Comparison of ENCODE assay signal across 1 cellular context in the genomic region with DNA sequence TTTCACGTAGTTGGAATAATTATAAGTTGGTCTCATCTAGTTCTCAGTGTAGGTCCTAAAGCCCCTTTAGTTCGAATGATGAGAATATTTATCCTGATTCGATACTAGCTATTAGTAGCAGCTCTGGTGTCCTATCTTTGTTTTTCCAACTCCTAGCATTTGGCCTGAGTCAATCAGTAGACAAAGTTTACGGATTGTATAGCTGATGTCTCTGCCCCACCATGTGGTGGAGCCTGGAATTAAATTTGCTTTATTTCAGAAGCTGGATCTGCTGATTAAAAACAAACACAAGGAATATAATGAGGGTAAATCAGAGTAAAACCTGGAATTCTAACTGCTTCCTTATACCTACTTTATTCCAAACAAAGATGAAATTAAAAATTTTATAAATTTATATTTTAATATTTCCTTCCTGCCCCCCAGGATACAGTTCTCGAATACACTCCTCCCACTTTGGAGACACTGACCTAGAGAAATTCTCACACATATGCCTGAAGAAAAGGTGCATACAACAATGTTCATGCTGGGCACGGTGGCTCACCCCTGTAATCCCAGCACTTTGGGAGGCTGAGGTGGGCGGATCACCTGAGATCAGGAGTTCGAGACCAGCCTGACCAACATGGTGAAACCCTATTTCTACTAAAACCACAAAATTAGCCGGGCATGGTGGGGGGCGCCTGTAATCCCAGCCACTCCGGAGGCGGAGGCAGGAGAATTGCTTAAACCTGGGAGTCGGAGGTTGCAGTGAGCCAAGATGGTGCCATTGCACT.
TF ChIP-seq lines count a peak whose summit lies in the region.

No MANE protein-coding gene starts in this region.

TF ChIP-seq in HepG2, 621 proteins besides CTCF, POLR2A, EP300 and RAD21 (continued from another document and continues in another):
- TF ChIP-seq ZBED4 (CRISPR knock-in tag; IDR thresholded peaks at IDR 0.05; ENCODE audit: borderline replicate concordance), result no peak
- no peak for TF ChIP-seq KLF15 (CRISPR knock-in tag; IDR thresholded peaks at IDR 0.05; ENCODE audit: borderline replicate concordance)
- no peak for TF ChIP-seq SCMH1 (CRISPR knock-in tag; IDR thresholded peaks at IDR 0.05; ENCODE audit: borderline replicate concordance)
- TF ChIP-seq MTA1 (CRISPR knock-in tag; IDR thresholded peaks at IDR 0.05; ENCODE audit: borderline replicate concordance), result no peak
- TF ChIP-seq PHF8 (CRISPR knock-in tag; IDR thresholded peaks at IDR 0.05), result no peak
- TF ChIP-seq PITX1 (CRISPR knock-in tag; IDR thresholded peaks at IDR 0.05), result no peak
- TF ChIP-seq, protein P1, sequence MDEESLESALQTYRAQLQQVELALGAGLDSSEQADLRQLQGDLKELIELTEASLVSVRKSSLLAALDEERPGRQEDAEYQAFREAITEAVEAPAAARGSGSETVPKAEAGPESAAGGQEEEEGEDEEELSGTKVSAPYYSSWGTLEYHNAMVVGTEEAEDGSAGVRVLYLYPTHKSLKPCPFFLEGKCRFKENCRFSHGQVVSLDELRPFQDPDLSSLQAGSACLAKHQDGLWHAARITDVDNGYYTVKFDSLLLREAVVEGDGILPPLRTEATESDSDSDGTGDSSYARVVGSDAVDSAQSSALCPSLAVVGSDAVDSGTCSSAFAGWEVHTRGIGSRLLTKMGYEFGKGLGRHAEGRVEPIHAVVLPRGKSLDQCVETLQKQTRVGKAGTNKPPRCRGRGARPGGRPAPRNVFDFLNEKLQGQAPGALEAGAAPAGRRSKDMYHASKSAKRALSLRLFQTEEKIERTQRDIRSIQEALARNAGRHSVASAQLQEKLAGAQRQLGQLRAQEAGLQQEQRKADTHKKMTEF (CRISPR knock-in tag; IDR thresholded peaks at IDR 0.05), result peak; percentile 54; the same call in 1 of the 2 replicates
- TF ChIP-seq ZSCAN25 (CRISPR knock-in tag; IDR thresholded peaks at IDR 0.05), result no peak
- TF ChIP-seq ZNF577 (CRISPR knock-in tag; IDR thresholded peaks at IDR 0.05; ENCODE audit: borderline replicate concordance, low read depth), result no peak
- no peak for TF ChIP-seq ZFP62 (CRISPR knock-in tag; IDR thresholded peaks at IDR 0.05)
- no peak for TF ChIP-seq ZNF501 (CRISPR knock-in tag; IDR thresholded peaks at IDR 0.05)
- TF ChIP-seq SKI (IDR thresholded peaks at IDR 0.05; ENCODE audit: partially characterized antibody), result no peak
- no peak for TF ChIP-seq CSRNP1 (CRISPR knock-in tag; IDR thresholded peaks at IDR 0.05)
- TF ChIP-seq THYN1 (CRISPR knock-in tag; IDR thresholded peaks at IDR 0.05; ENCODE audit: borderline replicate concordance, low read depth), result no peak
- TF ChIP-seq HOXA3 (CRISPR knock-in tag; IDR thresholded peaks at IDR 0.05), result no peak
- TF ChIP-seq, protein P2, sequence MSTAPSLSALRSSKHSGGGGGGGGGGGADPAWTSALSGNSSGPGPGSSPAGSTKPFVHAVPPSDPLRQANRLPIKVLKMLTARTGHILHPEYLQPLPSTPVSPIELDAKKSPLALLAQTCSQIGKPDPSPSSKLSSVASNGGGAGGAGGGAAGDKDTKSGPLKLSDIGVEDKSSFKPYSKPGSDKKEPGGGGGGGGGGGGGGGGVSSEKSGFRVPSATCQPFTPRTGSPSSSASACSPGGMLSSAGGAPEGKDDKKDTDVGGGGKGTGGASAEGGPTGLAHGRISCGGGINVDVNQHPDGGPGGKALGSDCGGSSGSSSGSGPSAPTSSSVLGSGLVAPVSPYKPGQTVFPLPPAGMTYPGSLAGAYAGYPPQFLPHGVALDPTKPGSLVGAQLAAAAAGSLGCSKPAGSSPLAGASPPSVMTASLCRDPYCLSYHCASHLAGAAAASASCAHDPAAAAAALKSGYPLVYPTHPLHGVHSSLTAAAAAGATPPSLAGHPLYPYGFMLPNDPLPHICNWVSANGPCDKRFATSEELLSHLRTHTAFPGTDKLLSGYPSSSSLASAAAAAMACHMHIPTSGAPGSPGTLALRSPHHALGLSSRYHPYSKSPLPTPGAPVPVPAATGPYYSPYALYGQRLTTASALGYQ (CRISPR knock-in tag; IDR thresholded peaks at IDR 0.05), result no peak
- no peak for TF ChIP-seq GMEB1 (CRISPR knock-in tag; IDR thresholded peaks at IDR 0.05; ENCODE audit: borderline replicate concordance)
- TF ChIP-seq, protein P3, sequence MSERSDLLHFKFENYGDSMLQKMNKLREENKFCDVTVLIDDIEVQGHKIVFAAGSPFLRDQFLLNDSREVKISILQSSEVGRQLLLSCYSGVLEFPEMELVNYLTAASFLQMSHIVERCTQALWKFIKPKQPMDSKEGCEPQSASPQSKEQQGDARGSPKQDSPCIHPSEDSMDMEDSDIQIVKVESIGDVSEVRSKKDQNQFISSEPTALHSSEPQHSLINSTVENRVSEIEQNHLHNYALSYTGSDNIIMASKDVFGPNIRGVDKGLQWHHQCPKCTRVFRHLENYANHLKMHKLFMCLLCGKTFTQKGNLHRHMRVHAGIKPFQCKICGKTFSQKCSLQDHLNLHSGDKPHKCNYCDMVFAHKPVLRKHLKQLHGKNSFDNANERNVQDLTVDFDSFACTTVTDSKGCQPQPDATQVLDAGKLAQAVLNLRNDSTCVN (CRISPR knock-in tag; IDR thresholded peaks at IDR 0.05; ENCODE audit: borderline replicate concordance), result no peak
- no peak for TF ChIP-seq ZNF558 (CRISPR knock-in tag; IDR thresholded peaks at IDR 0.05; ENCODE audit: borderline replicate concordance)
- TF ChIP-seq PLRG1 (conservative IDR thresholded peaks at IDR 0.05), result no peak
- 0 out of 2 replicates have a peak, but pooled peaks have one; percentile 61 for TF ChIP-seq RFXANK (CRISPR knock-in tag; IDR thresholded peaks at IDR 0.05)
- TF ChIP-seq, protein P4, sequence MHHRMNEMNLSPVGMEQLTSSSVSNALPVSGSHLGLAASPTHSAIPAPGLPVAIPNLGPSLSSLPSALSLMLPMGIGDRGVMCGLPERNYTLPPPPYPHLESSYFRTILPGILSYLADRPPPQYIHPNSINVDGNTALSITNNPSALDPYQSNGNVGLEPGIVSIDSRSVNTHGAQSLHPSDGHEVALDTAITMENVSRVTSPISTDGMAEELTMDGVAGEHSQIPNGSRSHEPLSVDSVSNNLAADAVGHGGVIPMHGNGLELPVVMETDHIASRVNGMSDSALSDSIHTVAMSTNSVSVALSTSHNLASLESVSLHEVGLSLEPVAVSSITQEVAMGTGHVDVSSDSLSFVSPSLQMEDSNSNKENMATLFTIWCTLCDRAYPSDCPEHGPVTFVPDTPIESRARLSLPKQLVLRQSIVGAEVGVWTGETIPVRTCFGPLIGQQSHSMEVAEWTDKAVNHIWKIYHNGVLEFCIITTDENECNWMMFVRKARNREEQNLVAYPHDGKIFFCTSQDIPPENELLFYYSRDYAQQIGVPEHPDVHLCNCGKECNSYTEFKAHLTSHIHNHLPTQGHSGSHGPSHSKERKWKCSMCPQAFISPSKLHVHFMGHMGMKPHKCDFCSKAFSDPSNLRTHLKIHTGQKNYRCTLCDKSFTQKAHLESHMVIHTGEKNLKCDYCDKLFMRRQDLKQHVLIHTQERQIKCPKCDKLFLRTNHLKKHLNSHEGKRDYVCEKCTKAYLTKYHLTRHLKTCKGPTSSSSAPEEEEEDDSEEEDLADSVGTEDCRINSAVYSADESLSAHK (CRISPR knock-in tag; IDR thresholded peaks at IDR 0.05; ENCODE audit: borderline replicate concordance), result no peak
- no peak for TF ChIP-seq NKX3-1 (CRISPR knock-in tag; IDR thresholded peaks at IDR 0.05)
- no peak for TF ChIP-seq SNAPC4 (CRISPR knock-in tag; IDR thresholded peaks at IDR 0.05)
- no peak for TF ChIP-seq CBX1 (IDR thresholded peaks at IDR 0.05; ENCODE audit: low read depth)
- no peak for TF ChIP-seq KDM4B (CRISPR knock-in tag; IDR thresholded peaks at IDR 0.05)
- no peak for TF ChIP-seq GTF2F1 (IDR thresholded peaks at IDR 0.05; ENCODE audit: low read length)
- no peak for TF ChIP-seq ZNF850 (CRISPR knock-in tag; conservative IDR thresholded peaks at IDR 0.05)
- TF ChIP-seq KLF13 (CRISPR knock-in tag; IDR thresholded peaks at IDR 0.05), result no peak
